In genomic region chr7:132907380-132907940, GRCh38 we compare ENCODE assay signal across 24 cellular contexts.
"Had no signal": no experiment of that assay in that cellular context is flagged by ENCODE, and none has a peak within 500 bp of the region (broad histone marks: within the 10 kb centered on the region; RNA-seq: fewer than 3 reads in every experiment).

No MANE protein-coding gene starts in this region.

- H3K27me3 ChIP-seq: body of pancreas, foreskin keratinocyte, heart right ventricle, left lung, pancreas, spleen, suprapubic skin, tibial nerve had no signal

- H3K4me1 ChIP-seq: body of pancreas, foreskin keratinocyte, left lung, pancreas, prostate gland, suprapubic skin, tibial nerve had no signal

- H3K9me3 Mint-ChIP-seq: activated T-helper 17 cell treated with anti-CD3 and anti-CD28 coated beads, Interleukin-2, amount 50 U/mL, for 72 hours; mesothelial cell of epicardium; T-cell; T-helper 2 cell treated with Interferon-gamma antibody and Interleukin-4, amounts not matched to agents 5 μg/mL and 100 μg/mL, for 36 hours had no signal

- H3K4me3 Mint-ChIP-seq: activated naive CD8-positive, alpha-beta T cell; activated T-helper 17 cell treated with anti-CD3 and anti-CD28 coated beads, Interleukin-2, amount 50 U/mL, for 72 hours; mesothelial cell of epicardium; naive B cell; neural crest cell; T-cell; T-helper 2 cell treated with Interferon-gamma antibody and Interleukin-4, amounts not matched to agents 5 μg/mL and 100 μg/mL, for 36 hours had no signal

- H3K27me3 Mint-ChIP-seq: activated naive CD8-positive, alpha-beta T cell; activated T-helper 17 cell treated with anti-CD3 and anti-CD28 coated beads, Interleukin-2, amount 50 U/mL, for 72 hours; naive B cell; T-cell had no signal

- H3K9me3 ChIP-seq: body of pancreas, pancreas, prostate gland, suprapubic skin, tibial nerve had no signal

- H3K36me3 ChIP-seq: pancreas, prostate gland had no signal

- DNase-seq: activated CD4-positive, alpha-beta T cell treated with anti-CD3 and anti-CD28 coated beads for 4 hours; activated CD4-positive, alpha-beta T cell treated with anti-CD3 and anti-CD28 coated beads, Interleukin-2, amount 50 U/mL, for 4 hours; activated CD8-positive, alpha-beta memory T cell treated with anti-CD3 and anti-CD28 coated beads, Interleukin-2, amount 50 U/mL, for 4 hours; activated T-cell treated with anti-CD3 and anti-CD28 coated beads, Interleukin-2, amount 50 U/mL, for 1 hour; aorta; body of pancreas; foreskin keratinocyte; heart right ventricle; left lung; naive B cell; nucleus accumbens; pancreas; spleen; stimulated activated naive CD4-positive, alpha-beta T cell; T-cell had no signal

- H3K27ac ChIP-seq: body of pancreas, foreskin keratinocyte, heart right ventricle, left lung, pancreas, prostate gland, spleen, suprapubic skin, tibial nerve had no signal

- H3K27ac Mint-ChIP-seq: activated T-helper 17 cell treated with anti-CD3 and anti-CD28 coated beads, Interleukin-2, amount 50 U/mL, for 72 hours; mesothelial cell of epicardium; T-cell; T-helper 2 cell treated with Interferon-gamma antibody and Interleukin-4, amounts not matched to agents 5 μg/mL and 100 μg/mL, for 36 hours had no signal

- ATAC-seq: activated T-helper 17 cell treated with anti-CD3 and anti-CD28 coated beads, Interleukin-2, amount 50 U/mL, for 72 hours; body of pancreas; esophagus mucosa; foreskin keratinocyte; left lung; pancreas; T-cell had no signal

- H3K4me3 ChIP-seq: body of pancreas, heart right ventricle, left lung, pancreas, prostate gland, spleen, suprapubic skin, tibial nerve had no signal
